ENCODE assay signal across 8 cellular contexts in the genomic region with DNA sequence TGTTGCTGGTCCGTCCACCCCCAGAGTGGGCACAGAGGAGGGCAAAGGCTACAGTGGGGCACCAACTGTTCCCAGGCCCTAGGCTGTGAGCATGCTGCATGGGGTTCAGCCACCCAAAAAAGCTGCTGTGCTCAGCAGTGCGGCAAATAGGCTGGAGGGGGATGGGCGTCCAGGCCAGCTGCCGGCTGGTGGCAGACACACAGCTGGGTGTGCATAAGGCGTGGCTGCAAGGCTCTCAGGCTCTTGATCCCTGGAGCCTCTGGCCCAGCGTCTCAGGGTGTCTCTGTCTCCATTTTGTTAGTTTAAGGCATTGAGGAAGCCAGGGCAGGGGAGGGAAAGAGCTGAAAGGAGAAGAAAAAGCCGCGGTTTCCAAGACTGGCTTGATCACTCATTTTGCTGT. TPM values are rescaled to one million over a fixed set of nuclear protein-coding genes. Genes with fewer than 3 reads are reported as not detected.
A peak's percentile ranks its signal among the peaks of the same experiment; 100 is the strongest.
DNase-seq lines count a peak whose midpoint lies in the region; ATAC-seq lines count a peak whose summit lies in the region.

No MANE protein-coding gene starts in this region.

- peak overlapping the region; percentile 62 to 90 (median 76) for H3K4me3 Mint-ChIP-seq in naive B cell
- no peak overlapping the region for H3K4me3 Mint-ChIP-seq in activated naive CD4-positive, alpha-beta T cell treated with anti-CD3 and anti-CD28 coated beads, Interleukin-2, amount 10 ng/mL, durations not matched to agents 7 days and 5 days

- CTCF ChIA-PET in activated naive CD4-positive, alpha-beta T cell treated with anti-CD3 and anti-CD28 coated beads, Interleukin-2, amount 10 ng/mL, durations not matched to agents 7 days and 5 days (lab: Charles Lee) = interaction anchor here (1.0 to 8.2 kb wide), 5 partner anchors 23 to 39 kb away, joined by 3 to 162 read pairs (median 74); no protein-coding TSS in a partner anchor

- H3K27me3 Mint-ChIP-seq in naive B cell = peaks cover 0 to 22% (median 8%) of the 10 kb centered on the region in 3 donors
- peaks cover 63% of the 10 kb centered on the region for H3K27me3 Mint-ChIP-seq in activated naive CD4-positive, alpha-beta T cell treated with anti-CD3 and anti-CD28 coated beads, Interleukin-2, amount 10 ng/mL, durations not matched to agents 7 days and 5 days

- no peaks in the 10 kb centered on the region for H3K9me3 Mint-ChIP-seq in naive B cell
- no peaks in the 10 kb centered on the region for H3K9me3 Mint-ChIP-seq in activated naive CD4-positive, alpha-beta T cell treated with anti-CD3 and anti-CD28 coated beads, Interleukin-2, amount 10 ng/mL, durations not matched to agents 7 days and 5 days

- H3K4me1 Mint-ChIP-seq in naive B cell = peaks cover 37 to 45% (median 41%) of the 10 kb centered on the region in 3 donors
- H3K4me1 Mint-ChIP-seq in activated naive CD4-positive, alpha-beta T cell treated with anti-CD3 and anti-CD28 coated beads, Interleukin-2, amount 10 ng/mL, durations not matched to agents 7 days and 5 days = peaks cover 31% of the 10 kb centered on the region

- ATAC-seq in HG03108 (IDR thresholded peaks at IDR 0.05; ENCODE audit: unreplicated experiment) = peak; percentile 49
- peak; percentile 83 to 87 for ATAC-seq in naive B cell (ENCODE audit: low read depth in 2 of 2)

- H3K27ac Mint-ChIP-seq in naive B cell = peak overlapping the region in 5 of 6 donors; percentile 30 to 86 (median 83)
- H3K27ac Mint-ChIP-seq in activated naive CD4-positive, alpha-beta T cell treated with anti-CD3 and anti-CD28 coated beads, Interleukin-2, amount 10 ng/mL, durations not matched to agents 7 days and 5 days = no peak overlapping the region

- intact Hi-C loops in head of caudate nucleus (cut with DNase I) = no loop called here

- DNase-seq in NCI-H748 (lab: John Stamatoyannopoulos, UW; ENCODE audit: unreplicated experiment) (peak; percentile 43), NCI-H748 treated with DMSO at 0.1 percent for 48 hours (lab: John Stamatoyannopoulos, UW) (no peak), T follicular helper cell (ENCODE audit: low read depth) (peak; percentile 19), naive B cell (peak; percentile 69), head of caudate nucleus (no peak)
- no peak for DNase-seq in stimulated activated CD4-positive, alpha-beta T cell treated with anti-CD3 and anti-CD28 coated beads, Interleukin-4, amount 100 ng/mL, for 4 hours
- no peak for DNase-seq in activated naive CD4-positive, alpha-beta T cell treated with anti-CD3 and anti-CD28 coated beads, Interleukin-2, amount 10 ng/mL, durations not matched to agents 7 days and 5 days

- peaks cover 4 to 11% of the 10 kb centered on the region in 2 donors for H3K36me3 Mint-ChIP-seq in naive B cell
- H3K36me3 Mint-ChIP-seq in activated naive CD4-positive, alpha-beta T cell treated with anti-CD3 and anti-CD28 coated beads, Interleukin-2, amount 10 ng/mL, durations not matched to agents 7 days and 5 days = peaks cover 12% of the 10 kb centered on the region

RNA-seq across cellular contexts. Expression of gene RPL19, which starts 8.8 kb away (rescaled TPM):
- 1,000 to 10,000 TPM; 2,219 to 3,415 (median 2,883) TPM for polyA plus RNA-seq in naive B cell (ENCODE audit: low read depth in 6 of 6)

RNA-seq across cellular contexts. Expression of gene CACNB1, which starts 11.4 kb away (rescaled TPM):
- polyA plus RNA-seq in naive B cell (ENCODE audit: low read depth in 6 of 6) = under 1 TPM in 2 of 6 donors, not detected in 4; 0.09 to 0.32 TPM

RNA-seq across cellular contexts. Expression of gene STAC2, which starts 16.9 kb away (rescaled TPM):
- not detected for polyA plus RNA-seq in naive B cell (ENCODE audit: low read depth in 6 of 6)

RNA-seq across cellular contexts. Expression of gene ARL5C, which starts 42.9 kb away (rescaled TPM):
- not detected for polyA plus RNA-seq in naive B cell (ENCODE audit: low read depth in 6 of 6)

RNA-seq across cellular contexts. Expression of gene PLXDC1, which starts 57.5 kb away (rescaled TPM):
- not detected for polyA plus RNA-seq in naive B cell (ENCODE audit: low read depth in 6 of 6)

Comparison
In these comparisons a context has a peak if more than half of its experiments do, and no peak if none do; other contexts are left out.
1. DNase-seq: peak in NCI-H748 (single experiment), T follicular helper cell (single experiment) and naive B cell (single experiment); none in NCI-H748 treated with DMSO at 0.1 percent for 48 hours (single experiment), stimulated activated CD4-positive, alpha-beta T cell treated with anti-CD3 and anti-CD28 coated beads, Interleukin-4, amount 100 ng/mL, for 4 hours (0 of 2), activated naive CD4-positive, alpha-beta T cell treated with anti-CD3 and anti-CD28 coated beads, Interleukin-2, amount 10 ng/mL, durations not matched to agents 7 days and 5 days (single experiment) and head of caudate nucleus (0 of 42).